Comparison of ENCODE assay signal across 7 cellular contexts in genomic region chr9:42364410-42365243, GRCh38.
DNase-seq lines count a peak whose midpoint lies in the region; ATAC-seq and TF ChIP-seq lines count a peak whose summit lies in the region.
"Not testable (repeated sequence)": the region's sequence is repeated elsewhere in the genome, so short reads cannot be mapped to it uniquely, and the experiment has no call there.

No MANE protein-coding gene starts in this region.

- H3K4me3 Mint-ChIP-seq in GM23338; activated naive CD8-positive, alpha-beta T cell treated with anti-CD3 and anti-CD28 coated beads, Interleukin-2, amount 50 U/mL, for 24 hours: not testable (repeated sequence)

- H3K9me2 ChIP-seq in GM23338 (ENCODE audit: insufficient read depth), result not testable (repeated sequence)

- DNase-seq in Caki2 (ENCODE audit: low read depth) (peak; percentile 65), GM23338 (ENCODE audit: low spot score) (peak; percentile 24), kidney tubule cell (ENCODE audit: low spot score) (peak; percentile 37)
- not testable (repeated sequence) for DNase-seq in activated naive CD8-positive, alpha-beta T cell treated with anti-CD3 and anti-CD28 coated beads, Interleukin-2, amount 50 U/mL, for 24 hours

- peaks cover 34% of the 10 kb centered on the region for H3K9me3 Mint-ChIP-seq in GM23338
- not testable (repeated sequence) for H3K9me3 Mint-ChIP-seq in activated naive CD8-positive, alpha-beta T cell treated with anti-CD3 and anti-CD28 coated beads, Interleukin-2, amount 50 U/mL, for 24 hours

- not testable (repeated sequence) for H4K20me1 ChIP-seq in GM23338 (replicated peaks; ENCODE audit: insufficient read depth)

- H3K36me3 Mint-ChIP-seq in GM23338 (ENCODE audit: low read depth), result peaks cover 19% of the 10 kb centered on the region; the same call in 2 of the 3 replicates
- not testable (repeated sequence) for H3K36me3 Mint-ChIP-seq in activated naive CD8-positive, alpha-beta T cell treated with anti-CD3 and anti-CD28 coated beads, Interleukin-2, amount 50 U/mL, for 24 hours (ENCODE audit: low read depth)

- H3K79me2 ChIP-seq in GM23338 (replicated peaks; ENCODE audit: insufficient read depth), result not testable (repeated sequence)

- not testable (repeated sequence) for H3K27me3 ChIP-seq in GM23338 (ENCODE audit: insufficient read depth); HUES48 (ENCODE audit: control insufficient read depth, insufficient read depth, low read length); neutrophil

- TF ChIP-seq CTCF in GM23338 (conservative IDR thresholded peaks at IDR 0.05; ENCODE audit: low read depth in 2 of 2); neutrophil (IDR thresholded peaks at IDR 0.05): not testable (repeated sequence)

- in situ Hi-C loops in Caki2 (cut with HindIII; ENCODE audit: low pct_unique_long_range_greater_than_20kb, low sequenced_read_pairs), result not testable (repeated sequence)

- peak; percentile 10 for ATAC-seq in GM21381 (IDR thresholded peaks at IDR 0.05; ENCODE audit: unreplicated experiment)
- peak; percentile 84 for ATAC-seq in GM23338
- ATAC-seq in activated naive CD8-positive, alpha-beta T cell treated with anti-CD3 and anti-CD28 coated beads, Interleukin-2, amount 50 U/mL, for 24 hours, result peak; percentile 8

- H3K4me1 ChIP-seq in GM23338 (ENCODE audit: insufficient read depth) (peaks cover 17% of the 10 kb centered on the region), HUES48 (ENCODE audit: control insufficient read depth, insufficient read depth, low read length) (peaks cover 15% of the 10 kb centered on the region), neutrophil (ENCODE audit: control insufficient read depth in 1 of 2, insufficient read depth in 1 of 2, low read depth in 1 of 2, low read length in 1 of 2) (peaks cover 10 to 13% of the 10 kb centered on the region in 2 experiments)

- H3K4me2 ChIP-seq in GM23338, result 0 out of 2 replicates have a peak overlapping the region, but pooled peaks have one; percentile 24

- peak overlapping the region; percentile 86 for H3K27ac Mint-ChIP-seq in GM23338
- H3K27ac Mint-ChIP-seq in activated naive CD8-positive, alpha-beta T cell treated with anti-CD3 and anti-CD28 coated beads, Interleukin-2, amount 50 U/mL, for 24 hours, result not testable (repeated sequence)

- not testable (repeated sequence) for H3K27ac ChIP-seq in GM23338 (ENCODE audit: low read depth)
- H3K27ac ChIP-seq in HUES48 (ENCODE audit: low read depth, low read length), result peak overlapping the region; percentile 69
- peak overlapping the region; percentile 62 for H3K27ac ChIP-seq in neutrophil

- H3K4me3 ChIP-seq in GM23338; HUES48 (ENCODE audit: low read depth, low read length); neutrophil (ENCODE audit: low read depth in 1 of 2, low read length in 1 of 2): not testable (repeated sequence)

- not testable (repeated sequence) for H3K9me3 ChIP-seq in HUES48 (ENCODE audit: control insufficient read depth, insufficient read depth, low read length); neutrophil

- peaks cover 10% of the 10 kb centered on the region for H3K27me3 Mint-ChIP-seq in GM23338 (ENCODE audit: insufficient read depth, low read depth, poor library complexity)
- H3K27me3 Mint-ChIP-seq in activated naive CD8-positive, alpha-beta T cell treated with anti-CD3 and anti-CD28 coated beads, Interleukin-2, amount 50 U/mL, for 24 hours, result not testable (repeated sequence)

- H3K4me1 Mint-ChIP-seq in GM23338, result peaks cover 16% of the 10 kb centered on the region
- H3K4me1 Mint-ChIP-seq in activated naive CD8-positive, alpha-beta T cell treated with anti-CD3 and anti-CD28 coated beads, Interleukin-2, amount 50 U/mL, for 24 hours, result not testable (repeated sequence)

- not testable (repeated sequence) for H3K9ac ChIP-seq in HUES48 (ENCODE audit: low read depth, low read length)

- not testable (repeated sequence) for H3F3A ChIP-seq in GM23338 (replicated peaks; ENCODE audit: low read depth)

- H3K36me3 ChIP-seq in GM23338 (ENCODE audit: insufficient read depth); HUES48 (ENCODE audit: control insufficient read depth, insufficient read depth, low read length); neutrophil: not testable (repeated sequence)

- H2AFZ ChIP-seq in GM23338, result not testable (repeated sequence)

Comparison
In these comparisons a context has a peak if more than half of its experiments do, and no peak if none do; other contexts are left out.
1. ATAC-seq: peak in every context shown above with its lines; median percentile 84 in GM23338; 10 in GM21381; 8 in activated naive CD8-positive, alpha-beta T cell treated with anti-CD3 and anti-CD28 coated beads, Interleukin-2, amount 50 U/mL, for 24 hours.